Comparison of ENCODE assay signal across 2 cellular contexts in the genomic region with DNA sequence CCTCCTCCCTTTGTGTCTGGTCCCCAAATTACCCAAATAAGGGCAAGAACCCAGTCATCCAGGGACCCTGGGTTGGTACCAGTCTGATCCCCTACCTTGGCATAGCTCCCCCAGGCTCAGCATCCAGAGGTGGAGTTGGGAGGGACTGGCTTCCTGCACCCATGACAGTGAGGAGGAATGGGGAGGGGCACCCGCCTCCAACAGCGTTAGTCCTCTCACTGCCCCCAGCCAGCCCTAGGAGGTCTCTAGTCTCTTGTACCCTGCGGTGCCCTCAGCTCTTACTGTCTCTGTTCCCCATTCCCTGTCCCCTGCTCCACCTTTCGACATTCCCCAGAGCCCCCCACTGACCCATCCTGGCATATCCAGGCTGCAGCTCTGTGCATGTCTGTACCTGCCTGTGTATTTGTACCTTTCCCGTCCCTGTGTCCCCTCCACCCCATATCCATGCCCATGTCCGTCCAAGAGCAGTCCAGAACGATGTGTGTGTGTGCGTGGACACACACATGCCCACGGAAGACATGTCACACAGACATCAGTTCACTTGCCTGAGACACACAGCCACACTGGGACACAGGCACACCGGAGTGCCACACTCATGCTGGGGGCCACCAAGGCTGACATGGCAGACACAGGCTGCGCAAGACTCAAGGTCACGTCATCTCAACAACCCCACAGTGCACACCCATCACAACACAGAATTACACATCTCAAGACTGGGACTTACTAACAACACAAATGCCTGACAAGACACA.
TF ChIP-seq lines count a peak whose summit lies in the region.

No MANE protein-coding gene starts in this region.

TF ChIP-seq in SK-N-SH, 30 proteins besides CTCF, POLR2A, EP300 and RAD21:
- TF ChIP-seq FOSL2 (IDR thresholded peaks at IDR 0.05; ENCODE audit: borderline replicate concordance, low read depth) (no peak), POLR2AphosphoS5 (IDR thresholded peaks at IDR 0.05; ENCODE audit: low read depth, low read length) (peak; percentile 12; the same call in 1 of the 2 replicates), GATA2 (CRISPR knock-in tag; IDR thresholded peaks at IDR 0.05) (no peak), GABPA (IDR thresholded peaks at IDR 0.05; ENCODE audit: low read depth) (no peak), RFX5 (IDR thresholded peaks at IDR 0.05; ENCODE audit: low read length) (no peak), TEAD4 (IDR thresholded peaks at IDR 0.05; ENCODE audit: borderline replicate concordance, insufficient read depth) (no peak)

TF ChIP-seq in SK-N-SH treated with all-trans-retinoic acid at 6 μM for 48 hours, 23 proteins besides CTCF, POLR2A, EP300 and RAD21:
- TF ChIP-seq CSDC2 (CRISPR knock-in tag; IDR thresholded peaks at IDR 0.05): no peak
- no peak for TF ChIP-seq TOX (CRISPR knock-in tag; IDR thresholded peaks at IDR 0.05; ENCODE audit: borderline replicate concordance)
- no peak for TF ChIP-seq TCF4 (CRISPR knock-in tag; IDR thresholded peaks at IDR 0.05; ENCODE audit: borderline replicate concordance)
- no peak for TF ChIP-seq BACH2 (CRISPR knock-in tag; IDR thresholded peaks at IDR 0.05; ENCODE audit: borderline replicate concordance)
- no peak for TF ChIP-seq PATZ1 (CRISPR knock-in tag; IDR thresholded peaks at IDR 0.05; ENCODE audit: borderline replicate concordance)
- no peak for TF ChIP-seq ZNF8 (CRISPR knock-in tag; IDR thresholded peaks at IDR 0.05)
- no peak for TF ChIP-seq ZNF565 (CRISPR knock-in tag; conservative IDR thresholded peaks at IDR 0.05; ENCODE audit: low read depth)
- no peak for TF ChIP-seq CSRNP3 (CRISPR knock-in tag; IDR thresholded peaks at IDR 0.05)
- no peak for TF ChIP-seq OSR1 (CRISPR knock-in tag; IDR thresholded peaks at IDR 0.05)
- no peak for TF ChIP-seq ZFP30 (CRISPR knock-in tag; IDR thresholded peaks at IDR 0.05)
- TF ChIP-seq ZC3H10 (CRISPR knock-in tag; IDR thresholded peaks at IDR 0.05): no peak
- TF ChIP-seq RARB (CRISPR knock-in tag; IDR thresholded peaks at IDR 0.05): no peak
- TF ChIP-seq ZFP3 (CRISPR knock-in tag; IDR thresholded peaks at IDR 0.05): no peak
- TF ChIP-seq, protein P1, sequence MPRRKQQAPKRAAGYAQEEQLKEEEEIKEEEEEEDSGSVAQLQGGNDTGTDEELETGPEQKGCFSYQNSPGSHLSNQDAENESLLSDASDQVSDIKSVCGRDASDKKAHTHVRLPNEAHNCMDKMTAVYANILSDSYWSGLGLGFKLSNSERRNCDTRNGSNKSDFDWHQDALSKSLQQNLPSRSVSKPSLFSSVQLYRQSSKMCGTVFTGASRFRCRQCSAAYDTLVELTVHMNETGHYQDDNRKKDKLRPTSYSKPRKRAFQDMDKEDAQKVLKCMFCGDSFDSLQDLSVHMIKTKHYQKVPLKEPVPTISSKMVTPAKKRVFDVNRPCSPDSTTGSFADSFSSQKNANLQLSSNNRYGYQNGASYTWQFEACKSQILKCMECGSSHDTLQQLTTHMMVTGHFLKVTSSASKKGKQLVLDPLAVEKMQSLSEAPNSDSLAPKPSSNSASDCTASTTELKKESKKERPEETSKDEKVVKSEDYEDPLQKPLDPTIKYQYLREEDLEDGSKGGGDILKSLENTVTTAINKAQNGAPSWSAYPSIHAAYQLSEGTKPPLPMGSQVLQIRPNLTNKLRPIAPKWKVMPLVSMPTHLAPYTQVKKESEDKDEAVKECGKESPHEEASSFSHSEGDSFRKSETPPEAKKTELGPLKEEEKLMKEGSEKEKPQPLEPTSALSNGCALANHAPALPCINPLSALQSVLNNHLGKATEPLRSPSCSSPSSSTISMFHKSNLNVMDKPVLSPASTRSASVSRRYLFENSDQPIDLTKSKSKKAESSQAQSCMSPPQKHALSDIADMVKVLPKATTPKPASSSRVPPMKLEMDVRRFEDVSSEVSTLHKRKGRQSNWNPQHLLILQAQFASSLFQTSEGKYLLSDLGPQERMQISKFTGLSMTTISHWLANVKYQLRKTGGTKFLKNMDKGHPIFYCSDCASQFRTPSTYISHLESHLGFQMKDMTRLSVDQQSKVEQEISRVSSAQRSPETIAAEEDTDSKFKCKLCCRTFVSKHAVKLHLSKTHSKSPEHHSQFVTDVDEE (CRISPR knock-in tag; IDR thresholded peaks at IDR 0.05): no peak
- TF ChIP-seq PPARA (CRISPR knock-in tag; IDR thresholded peaks at IDR 0.05; ENCODE audit: borderline replicate concordance): no peak
- TF ChIP-seq, protein P2, sequence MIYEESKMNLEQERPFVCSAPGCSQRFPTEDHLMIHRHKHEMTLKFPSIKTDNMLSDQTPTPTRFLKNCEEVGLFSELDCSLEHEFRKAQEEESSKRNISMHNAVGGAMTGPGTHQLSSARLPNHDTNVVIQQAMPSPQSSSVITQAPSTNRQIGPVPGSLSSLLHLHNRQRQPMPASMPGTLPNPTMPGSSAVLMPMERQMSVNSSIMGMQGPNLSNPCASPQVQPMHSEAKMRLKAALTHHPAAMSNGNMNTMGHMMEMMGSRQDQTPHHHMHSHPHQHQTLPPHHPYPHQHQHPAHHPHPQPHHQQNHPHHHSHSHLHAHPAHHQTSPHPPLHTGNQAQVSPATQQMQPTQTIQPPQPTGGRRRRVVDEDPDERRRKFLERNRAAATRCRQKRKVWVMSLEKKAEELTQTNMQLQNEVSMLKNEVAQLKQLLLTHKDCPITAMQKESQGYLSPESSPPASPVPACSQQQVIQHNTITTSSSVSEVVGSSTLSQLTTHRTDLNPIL (CRISPR knock-in tag; IDR thresholded peaks at IDR 0.05; ENCODE audit: low read depth): no peak
- no peak for TF ChIP-seq SNAI2 (CRISPR knock-in tag; IDR thresholded peaks at IDR 0.05)
- TF ChIP-seq, protein P3, sequence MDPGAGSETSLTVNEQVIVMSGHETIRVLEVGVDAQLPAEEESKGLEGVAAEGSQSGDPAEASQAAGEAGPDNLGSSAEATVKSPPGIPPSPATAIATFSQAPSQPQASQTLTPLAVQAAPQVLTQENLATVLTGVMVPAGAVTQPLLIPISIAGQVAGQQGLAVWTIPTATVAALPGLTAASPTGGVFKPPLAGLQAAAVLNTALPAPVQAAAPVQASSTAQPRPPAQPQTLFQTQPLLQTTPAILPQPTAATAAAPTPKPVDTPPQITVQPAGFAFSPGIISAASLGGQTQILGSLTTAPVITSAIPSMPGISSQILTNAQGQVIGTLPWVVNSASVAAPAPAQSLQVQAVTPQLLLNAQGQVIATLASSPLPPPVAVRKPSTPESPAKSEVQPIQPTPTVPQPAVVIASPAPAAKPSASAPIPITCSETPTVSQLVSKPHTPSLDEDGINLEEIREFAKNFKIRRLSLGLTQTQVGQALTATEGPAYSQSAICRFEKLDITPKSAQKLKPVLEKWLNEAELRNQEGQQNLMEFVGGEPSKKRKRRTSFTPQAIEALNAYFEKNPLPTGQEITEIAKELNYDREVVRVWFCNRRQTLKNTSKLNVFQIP (CRISPR knock-in tag; IDR thresholded peaks at IDR 0.05; ENCODE audit: borderline replicate concordance, low read depth): no peak
- TF ChIP-seq ARNTL (CRISPR knock-in tag; IDR thresholded peaks at IDR 0.05; ENCODE audit: borderline replicate concordance, low read depth): no peak
